2 cellular contexts compared by ENCODE assay signal in genomic region chr16:69720822-69721430, GRCh38.
TF ChIP-seq lines count a peak whose summit lies in the region.

No MANE protein-coding gene starts in this region.

TF ChIP-seq in A549, 52 proteins besides CTCF, POLR2A, EP300 and RAD21 (continued from another document):
- no peak for TF ChIP-seq GATA3 (IDR thresholded peaks at IDR 0.05; ENCODE audit: borderline replicate concordance)
- 0 out of 5 replicates have a peak, but pooled peaks of 1 of the 2 experiments have one; percentile 15 for TF ChIP-seq JUN (IDR thresholded peaks at IDR 0.05)
TF ChIP-seq in A549: peak in this region for 1.

TF ChIP-seq in WTC11, 78 proteins besides CTCF, POLR2A, EP300 and RAD21:
- TF ChIP-seq AR (CRISPR knock-in tag; IDR thresholded peaks at IDR 0.05) (no peak), ZNF263 (CRISPR knock-in tag; IDR thresholded peaks at IDR 0.05; ENCODE audit: low read depth) (no peak), STAT6 (CRISPR knock-in tag; conservative IDR thresholded peaks at IDR 0.05; ENCODE audit: low read depth) (no peak), ZBTB21 (CRISPR knock-in tag; IDR thresholded peaks at IDR 0.05; ENCODE audit: borderline replicate concordance) (no peak), SMAD3 (CRISPR knock-in tag; IDR thresholded peaks at IDR 0.05; ENCODE audit: borderline replicate concordance) (no peak)
- TF ChIP-seq, protein P1, sequence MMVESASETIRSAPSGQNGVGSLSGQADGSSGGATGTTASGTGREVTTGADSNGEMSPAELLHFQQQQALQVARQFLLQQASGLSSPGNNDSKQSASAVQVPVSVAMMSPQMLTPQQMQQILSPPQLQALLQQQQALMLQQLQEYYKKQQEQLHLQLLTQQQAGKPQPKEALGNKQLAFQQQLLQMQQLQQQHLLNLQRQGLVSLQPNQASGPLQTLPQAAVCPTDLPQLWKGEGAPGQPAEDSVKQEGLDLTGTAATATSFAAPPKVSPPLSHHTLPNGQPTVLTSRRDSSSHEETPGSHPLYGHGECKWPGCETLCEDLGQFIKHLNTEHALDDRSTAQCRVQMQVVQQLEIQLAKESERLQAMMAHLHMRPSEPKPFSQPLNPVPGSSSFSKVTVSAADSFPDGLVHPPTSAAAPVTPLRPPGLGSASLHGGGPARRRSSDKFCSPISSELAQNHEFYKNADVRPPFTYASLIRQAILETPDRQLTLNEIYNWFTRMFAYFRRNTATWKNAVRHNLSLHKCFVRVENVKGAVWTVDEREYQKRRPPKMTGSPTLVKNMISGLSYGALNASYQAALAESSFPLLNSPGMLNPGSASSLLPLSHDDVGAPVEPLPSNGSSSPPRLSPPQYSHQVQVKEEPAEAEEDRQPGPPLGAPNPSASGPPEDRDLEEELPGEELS (CRISPR knock-in tag; IDR thresholded peaks at IDR 0.05): no peak
